In the genomic region with DNA sequence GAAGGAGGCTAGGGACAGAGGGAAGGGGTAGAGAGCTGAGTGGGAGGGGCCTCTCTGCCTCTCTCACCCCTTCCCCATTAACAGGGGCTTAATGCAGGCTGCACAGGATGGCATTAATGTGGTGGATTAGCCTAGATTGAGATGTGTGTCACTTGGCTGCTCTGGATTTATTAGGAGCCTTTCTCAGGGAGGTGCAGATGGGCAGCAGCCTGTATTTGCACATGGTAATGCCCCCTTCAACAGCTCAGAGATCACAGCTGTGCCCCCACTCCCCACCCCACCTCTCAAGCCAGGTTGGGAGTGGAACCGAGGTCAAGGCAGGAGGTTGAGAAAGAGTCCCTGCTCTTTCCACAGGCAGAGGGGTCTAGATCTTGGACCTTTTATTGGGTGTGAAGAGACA, we compare ENCODE assay signal across 25 cellular contexts. TPM values are rescaled to one million over a fixed set of nuclear protein-coding genes. Genes with fewer than 3 reads are reported as not detected.
"Had no signal": no experiment of that assay in that cellular context is flagged by ENCODE, and none has a peak within 500 bp of the region (broad histone marks: within the 10 kb centered on the region; RNA-seq: fewer than 3 reads in every experiment).

No MANE protein-coding gene starts in this region.

- H3K27ac ChIP-seq: brain microvascular endothelial cell, cardiac muscle cell had no signal

- FAIRE-seq: K562, RCC 7860 had no signal

- H3K27ac Mint-ChIP-seq: activated CD8-positive, alpha-beta memory T cell treated with anti-CD3 and anti-CD28 coated beads, Interleukin-2, amount 10 ng/mL, durations not matched to agents 7 days and 5 days; activated naive CD4-positive, alpha-beta T cell treated with anti-CD3 and anti-CD28 coated beads, Interleukin-2, amount 50 U/mL, for 72 hours; activated T-cell treated with anti-CD3 and anti-CD28 coated beads, Interleukin-2, amount 50 U/mL, for 24 hours; T-cell had no signal

- H3K27me3 ChIP-seq: brain microvascular endothelial cell had no signal

- H3K36me3 Mint-ChIP-seq: activated CD8-positive, alpha-beta memory T cell treated with anti-CD3 and anti-CD28 coated beads, Interleukin-2, amount 10 ng/mL, durations not matched to agents 7 days and 5 days; activated naive CD4-positive, alpha-beta T cell treated with anti-CD3 and anti-CD28 coated beads, Interleukin-2, amount 50 U/mL, for 72 hours; T-cell had no signal

- H3K4me3 Mint-ChIP-seq: activated CD8-positive, alpha-beta memory T cell treated with anti-CD3 and anti-CD28 coated beads, Interleukin-2, amount 10 ng/mL, durations not matched to agents 7 days and 5 days; activated T-cell treated with anti-CD3 and anti-CD28 coated beads, Interleukin-2, amount 50 U/mL, for 24 hours; T-cell had no signal

- H3K36me3 ChIP-seq: brain microvascular endothelial cell, cardiac muscle cell had no signal

- H3K9me3 Mint-ChIP-seq: activated naive CD4-positive, alpha-beta T cell treated with anti-CD3 and anti-CD28 coated beads, Interleukin-2, amount 50 U/mL, for 72 hours; activated T-cell treated with anti-CD3 and anti-CD28 coated beads, Interleukin-2, amount 50 U/mL, for 24 hours; T-cell had no signal

- DNase-seq: activated CD4-positive, alpha-beta T cell treated with anti-CD3 and anti-CD28 coated beads for 48 hours; activated CD4-positive, alpha-beta T cell treated with anti-CD3 and anti-CD28 coated beads, Interleukin-2, amount 50 U/mL, for 48 hours; activated CD4-positive, CD25-positive, alpha-beta regulatory T cell treated with anti-CD3 and anti-CD28 coated beads, Interleukin-2, amount 50 U/mL, for 72 hours; activated effector memory CD4-positive, alpha-beta T cell treated with anti-CD3 and anti-CD28 coated beads, Interleukin-2, amount 50 U/mL, for 16 hours; activated naive CD4-positive, alpha-beta T cell treated with Interleukin-2 at 50 U/mL for 16 hours; activated T-cell treated with anti-CD3 and anti-CD28 coated beads, Interleukin-2, amount 50 U/mL, for 24 hours; brain microvascular endothelial cell; Karpas-422; MM.1S; NCI-H1105 treated with DMSO at 0.1 percent for 48 hours; NCI-H1436 treated with DMSO at 0.1 percent for 48 hours; NCI-H187; NCI-H2081; NCI-H446; NCI-H526; PC-3; SHP77; T-cell; T-helper 2 cell had no signal

- H3K4me3 ChIP-seq: cardiac muscle cell, K562 had no signal

RNA-seq across cellular contexts. Expression of a gene that starts 7.3 kb away (rescaled TPM):
- total RNA-seq: activated CD8-positive, alpha-beta memory T cell treated with anti-CD3 and anti-CD28 coated beads, Interleukin-2, amount 10 ng/mL, durations not matched to agents 7 days and 5 days; activated naive CD4-positive, alpha-beta T cell treated with anti-CD3 and anti-CD28 coated beads, Interleukin-2, amount 50 U/mL, for 72 hours; PC-3; SK-MEL-5; T-cell had no signal

RNA-seq across cellular contexts. Expression of a gene that starts 7.9 kb away (rescaled TPM):
- total RNA-seq: activated CD8-positive, alpha-beta memory T cell treated with anti-CD3 and anti-CD28 coated beads, Interleukin-2, amount 10 ng/mL, durations not matched to agents 7 days and 5 days; cardiac muscle cell; T-cell had no signal
